ENCODE assay signal across 1 cellular context in the genomic region with DNA sequence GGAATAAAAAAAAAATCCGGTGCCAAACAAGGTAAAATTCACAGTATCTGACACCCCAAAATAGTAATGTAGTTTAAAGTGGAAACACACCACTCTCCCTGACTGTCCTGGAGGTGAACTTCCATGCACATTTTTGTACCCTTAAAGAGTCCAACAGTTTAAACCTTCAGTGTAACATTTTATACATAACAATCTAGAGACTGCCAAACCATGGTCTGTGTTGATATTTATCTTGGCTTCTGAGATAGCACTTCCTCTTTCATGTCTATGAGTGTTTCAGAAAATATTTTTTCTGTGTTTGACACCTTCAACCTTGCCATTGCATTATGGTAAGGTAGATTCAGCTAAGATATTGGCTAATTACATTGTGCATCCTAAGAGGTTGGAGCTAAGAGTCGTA.
TF ChIP-seq lines count a peak whose summit lies in the region.

No MANE protein-coding gene starts in this region.

TF ChIP-seq in HepG2, 621 proteins besides CTCF, POLR2A, EP300 and RAD21 (continued from another document):
- TF ChIP-seq, protein P1, sequence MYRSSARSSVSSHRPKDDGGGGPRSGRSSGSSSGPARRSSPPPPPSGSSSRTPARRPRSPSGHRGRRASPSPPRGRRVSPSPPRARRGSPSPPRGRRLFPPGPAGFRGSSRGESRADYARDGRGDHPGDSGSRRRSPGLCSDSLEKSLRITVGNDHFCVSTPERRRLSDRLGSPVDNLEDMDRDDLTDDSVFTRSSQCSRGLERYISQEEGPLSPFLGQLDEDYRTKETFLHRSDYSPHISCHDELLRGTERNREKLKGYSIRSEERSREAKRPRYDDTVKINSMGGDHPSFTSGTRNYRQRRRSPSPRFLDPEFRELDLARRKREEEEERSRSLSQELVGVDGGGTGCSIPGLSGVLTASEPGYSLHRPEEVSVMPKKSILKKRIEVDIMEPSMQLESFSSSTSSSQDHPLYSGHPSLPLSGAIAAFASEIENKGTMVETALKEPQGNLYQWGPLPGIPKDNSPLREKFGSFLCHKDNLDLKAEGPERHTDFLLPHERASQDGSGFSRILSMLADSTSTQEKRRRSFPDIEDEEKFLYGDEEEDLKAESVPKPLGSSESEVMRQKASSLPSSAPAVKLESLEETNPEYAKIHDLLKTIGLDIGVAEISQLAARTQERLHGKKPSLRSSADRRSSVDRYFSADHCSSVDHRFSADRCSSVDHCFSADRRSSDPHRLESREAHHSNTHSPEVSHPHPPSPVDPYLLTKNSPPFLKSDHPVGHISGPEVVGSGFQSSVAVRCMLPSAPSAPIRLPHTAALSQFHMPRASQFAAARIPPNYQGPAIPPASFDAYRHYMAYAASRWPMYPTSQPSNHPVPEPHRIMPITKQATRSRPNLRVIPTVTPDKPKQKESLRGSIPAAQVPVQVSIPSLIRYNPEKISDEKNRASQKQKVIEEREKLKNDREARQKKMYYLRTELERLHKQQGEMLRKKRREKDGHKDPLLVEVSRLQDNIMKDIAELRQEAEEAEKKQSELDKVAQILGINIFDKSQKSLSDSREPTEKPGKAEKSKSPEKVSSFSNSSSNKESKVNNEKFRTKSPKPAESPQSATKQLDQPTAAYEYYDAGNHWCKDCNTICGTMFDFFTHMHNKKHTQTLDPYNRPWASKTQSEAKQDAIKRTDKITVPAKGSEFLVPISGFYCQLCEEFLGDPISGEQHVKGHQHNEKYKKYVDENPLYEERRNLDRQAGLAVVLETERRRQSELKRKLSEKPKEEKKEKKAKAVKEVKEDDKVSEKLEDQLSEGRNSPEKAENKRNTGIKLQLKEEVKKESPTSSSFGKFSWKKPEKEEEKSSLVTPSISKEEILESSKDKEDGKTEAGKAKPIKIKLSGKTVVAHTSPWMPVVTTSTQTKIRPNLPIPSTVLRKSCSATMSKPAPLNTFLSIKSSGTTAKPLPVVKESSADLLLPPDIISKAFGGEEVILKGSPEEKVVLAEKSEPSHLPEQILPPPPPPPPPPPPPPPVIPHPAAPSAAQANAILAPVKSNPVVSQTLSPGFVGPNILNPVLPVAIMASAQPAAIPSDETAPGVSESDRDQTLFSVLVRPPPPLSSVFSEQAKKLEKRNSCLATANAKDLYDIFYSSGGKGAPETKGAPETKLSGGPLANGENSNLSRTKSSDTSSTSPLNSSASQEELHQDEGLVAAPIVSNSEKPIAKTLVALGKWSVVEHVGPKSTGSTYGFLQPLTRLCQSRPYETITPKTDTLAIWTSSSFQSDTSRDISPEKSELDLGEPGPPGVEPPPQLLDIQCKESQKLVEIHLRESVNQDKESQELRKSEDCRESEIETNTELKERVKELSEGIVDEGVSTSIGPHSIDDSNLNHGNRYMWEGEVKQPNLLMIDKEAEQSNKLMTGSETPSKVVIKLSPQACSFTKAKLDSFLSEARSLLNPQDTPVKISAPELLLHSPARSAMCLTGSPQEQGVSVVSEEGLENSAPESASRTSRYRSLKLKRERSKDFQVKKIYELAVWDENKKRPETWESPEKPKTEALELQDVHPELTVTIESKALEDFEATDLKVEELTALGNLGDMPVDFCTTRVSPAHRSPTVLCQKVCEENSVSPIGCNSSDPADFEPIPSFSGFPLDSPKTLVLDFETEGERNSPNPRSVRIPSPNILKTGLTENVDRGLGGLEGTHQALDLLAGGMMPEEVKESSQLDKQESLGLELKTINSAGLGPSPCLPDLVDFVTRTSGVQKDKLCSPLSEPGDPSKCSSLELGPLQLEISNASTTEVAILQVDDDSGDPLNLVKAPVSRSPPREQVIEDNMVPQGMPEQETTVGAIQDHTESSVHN (CRISPR knock-in tag; IDR thresholded peaks at IDR 0.05): no peak
- TF ChIP-seq ZNF572 (CRISPR knock-in tag; IDR thresholded peaks at IDR 0.05): no peak
- TF ChIP-seq, protein P2, sequence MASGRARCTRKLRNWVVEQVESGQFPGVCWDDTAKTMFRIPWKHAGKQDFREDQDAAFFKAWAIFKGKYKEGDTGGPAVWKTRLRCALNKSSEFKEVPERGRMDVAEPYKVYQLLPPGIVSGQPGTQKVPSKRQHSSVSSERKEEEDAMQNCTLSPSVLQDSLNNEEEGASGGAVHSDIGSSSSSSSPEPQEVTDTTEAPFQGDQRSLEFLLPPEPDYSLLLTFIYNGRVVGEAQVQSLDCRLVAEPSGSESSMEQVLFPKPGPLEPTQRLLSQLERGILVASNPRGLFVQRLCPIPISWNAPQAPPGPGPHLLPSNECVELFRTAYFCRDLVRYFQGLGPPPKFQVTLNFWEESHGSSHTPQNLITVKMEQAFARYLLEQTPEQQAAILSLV (CRISPR knock-in tag; IDR thresholded peaks at IDR 0.05; ENCODE audit: borderline replicate concordance): no peak
- TF ChIP-seq ZNF816 (CRISPR knock-in tag; IDR thresholded peaks at IDR 0.05; ENCODE audit: borderline replicate concordance): no peak
- no peak for TF ChIP-seq REPIN1 (CRISPR knock-in tag; IDR thresholded peaks at IDR 0.05; ENCODE audit: borderline replicate concordance, low read depth)
- TF ChIP-seq, protein P3, sequence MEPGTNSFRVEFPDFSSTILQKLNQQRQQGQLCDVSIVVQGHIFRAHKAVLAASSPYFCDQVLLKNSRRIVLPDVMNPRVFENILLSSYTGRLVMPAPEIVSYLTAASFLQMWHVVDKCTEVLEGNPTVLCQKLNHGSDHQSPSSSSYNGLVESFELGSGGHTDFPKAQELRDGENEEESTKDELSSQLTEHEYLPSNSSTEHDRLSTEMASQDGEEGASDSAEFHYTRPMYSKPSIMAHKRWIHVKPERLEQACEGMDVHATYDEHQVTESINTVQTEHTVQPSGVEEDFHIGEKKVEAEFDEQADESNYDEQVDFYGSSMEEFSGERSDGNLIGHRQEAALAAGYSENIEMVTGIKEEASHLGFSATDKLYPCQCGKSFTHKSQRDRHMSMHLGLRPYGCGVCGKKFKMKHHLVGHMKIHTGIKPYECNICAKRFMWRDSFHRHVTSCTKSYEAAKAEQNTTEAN (CRISPR knock-in tag; conservative IDR thresholded peaks at IDR 0.05): no peak
- no peak for TF ChIP-seq CEBPB (IDR thresholded peaks at IDR 0.05; ENCODE audit: borderline replicate concordance, low read depth, low read length)
- TF ChIP-seq NFYC (CRISPR knock-in tag; IDR thresholded peaks at IDR 0.05): no peak
- TF ChIP-seq MAF1 (CRISPR knock-in tag; IDR thresholded peaks at IDR 0.05; ENCODE audit: borderline replicate concordance): no peak
- TF ChIP-seq SIX4 (CRISPR knock-in tag; IDR thresholded peaks at IDR 0.05): no peak
